ENCODE assay signal across 13 cellular contexts in genomic region chr22:21074092-21074715, GRCh38.
DNase-seq lines count a peak whose midpoint lies in the region; ATAC-seq and TF ChIP-seq lines count a peak whose summit lies in the region.
"Had no signal": no experiment of that assay in that cellular context is flagged by ENCODE, and none has a peak within 500 bp of the region (broad histone marks: within the 10 kb centered on the region; RNA-seq: fewer than 3 reads in every experiment).

No MANE protein-coding gene starts in this region.

- no peak overlapping the region for H3K4me3 ChIP-seq in HFF-Myc (replicated peaks; ENCODE audit: low read depth, low read length)
- no peak overlapping the region for H3K4me3 ChIP-seq in skeletal muscle cell (ENCODE audit: low read depth, low read length)
- H3K4me3 ChIP-seq: cardiac muscle cell, Peyer's patch, tibial artery had no signal

- no peaks in the 10 kb centered on the region for H3K9me3 Mint-ChIP-seq in stimulated activated effector memory CD8-positive, alpha-beta T cell treated with anti-CD3 and anti-CD28 coated beads, Interleukin-12 subunit alpha, Interleukin-12 subunit beta, amount 100 ng/mL, for 72 hours
- H3K9me3 Mint-ChIP-seq: nephron had no signal

- H3K27ac Mint-ChIP-seq in stimulated activated effector memory CD8-positive, alpha-beta T cell treated with anti-CD3 and anti-CD28 coated beads, Interleukin-12 subunit alpha, Interleukin-12 subunit beta, amount 100 ng/mL, for 72 hours = no peak overlapping the region
- H3K27ac Mint-ChIP-seq: nephron had no signal

- H3K4me1 Mint-ChIP-seq in stimulated activated effector memory CD8-positive, alpha-beta T cell treated with anti-CD3 and anti-CD28 coated beads, Interleukin-12 subunit alpha, Interleukin-12 subunit beta, amount 100 ng/mL, for 72 hours = no peaks in the 10 kb centered on the region
- H3K4me1 Mint-ChIP-seq: nephron had no signal

- H3K36me3 Mint-ChIP-seq in stimulated activated effector memory CD8-positive, alpha-beta T cell treated with anti-CD3 and anti-CD28 coated beads, Interleukin-12 subunit alpha, Interleukin-12 subunit beta, amount 100 ng/mL, for 72 hours = no peaks in the 10 kb centered on the region

- no peak for TF ChIP-seq CTCF in HFF-Myc (IDR thresholded peaks at IDR 0.05; ENCODE audit: low read depth, low read length, missing control alignments)

- ATAC-seq in stimulated activated effector memory CD8-positive, alpha-beta T cell treated with anti-CD3 and anti-CD28 coated beads, Interleukin-12 subunit alpha, Interleukin-12 subunit beta, amount 100 ng/mL, for 72 hours = no peak

- DNase-seq in HFF-Myc (ENCODE audit: extremely low read depth, low read depth) (peak; percentile 32), RKO (ENCODE audit: low spot score) (peak; percentile 79), epidermal melanocyte (ENCODE audit: insufficient read length, low spot score) (peak; percentile 37), skeletal muscle cell (ENCODE audit: low read depth) (peak; percentile 10), NCI-H524 (lab: John Stamatoyannopoulos, UW) (no peak)
- DNase-seq in stimulated activated effector memory CD8-positive, alpha-beta T cell treated with anti-CD3 and anti-CD28 coated beads, Interleukin-12 subunit alpha, Interleukin-12 subunit beta, amount 100 ng/mL, for 72 hours (ENCODE audit: low spot score in 2 of 2) = no peak
- no peak for DNase-seq in stimulated activated CD8-positive, alpha-beta memory T cell treated with anti-CD3 and anti-CD28 coated beads, Interleukin-4, amount 100 ng/mL, for 48 hours
- DNase-seq in activated CD8-positive, alpha-beta memory T cell treated with anti-CD3 and anti-CD28 coated beads, Interleukin-2, amount 50 U/mL, for 4 hours = no peak
- DNase-seq: NCI-H1092 had no signal

- no peak overlapping the region for H3K4me3 Mint-ChIP-seq in stimulated activated effector memory CD8-positive, alpha-beta T cell treated with anti-CD3 and anti-CD28 coated beads, Interleukin-12 subunit alpha, Interleukin-12 subunit beta, amount 100 ng/mL, for 72 hours
- H3K4me3 Mint-ChIP-seq: nephron had no signal

Comparison
In these comparisons a context has a peak if more than half of its experiments do, and no peak if none do; other contexts are left out.
1. DNase-seq: peak in HFF-Myc (single experiment), RKO (single experiment), epidermal melanocyte (single experiment) and skeletal muscle cell (single experiment); none in stimulated activated effector memory CD8-positive, alpha-beta T cell treated with anti-CD3 and anti-CD28 coated beads, Interleukin-12 subunit alpha, Interleukin-12 subunit beta, amount 100 ng/mL, for 72 hours (0 of 2), NCI-H524 (0 of 2), stimulated activated CD8-positive, alpha-beta memory T cell treated with anti-CD3 and anti-CD28 coated beads, Interleukin-4, amount 100 ng/mL, for 48 hours (single experiment) and activated CD8-positive, alpha-beta memory T cell treated with anti-CD3 and anti-CD28 coated beads, Interleukin-2, amount 50 U/mL, for 4 hours (single experiment).